13 cellular contexts compared by ENCODE assay signal in genomic region chr17:45948498-45948880, GRCh38. TPM values are rescaled to one million over a fixed set of nuclear protein-coding genes. Genes with fewer than 3 reads are reported as not detected.
DNase-seq lines count a peak whose midpoint lies in the region; ATAC-seq and TF ChIP-seq lines count a peak whose summit lies in the region.
"Had no signal": no experiment of that assay in that cellular context is flagged by ENCODE, and none has a peak within 500 bp of the region (broad histone marks: within the 10 kb centered on the region; RNA-seq: fewer than 3 reads in every experiment).

No MANE protein-coding gene starts in this region.

- ATAC-seq in GM23338: peak; percentile 8; the same call in 1 of the 3 replicates
- ATAC-seq in GM18907 (IDR thresholded peaks at IDR 0.05; ENCODE audit: unreplicated experiment): no peak

- H2AFZ ChIP-seq in GM23338 (peak overlapping the region; percentile 87), OCI-LY3 (ENCODE audit: low read depth, low read length) (peak overlapping the region; percentile 77)

- H3K4me3 ChIP-seq in GM23338: peak overlapping the region; percentile 17; the same call in 1 of the 2 replicates
- H3K4me3 ChIP-seq in OCI-LY3 (ENCODE audit: low read length): peak overlapping the region; percentile 71
- no peak overlapping the region for H3K4me3 ChIP-seq in fibroblast of the aortic adventitia (ENCODE audit: low read depth, low read length)
- no peak overlapping the region for H3K4me3 ChIP-seq in skeletal muscle satellite cell (ENCODE audit: low read length)

- DNase-seq in GM23338 (ENCODE audit: low spot score): no peak
- DNase-seq in fibroblast of the aortic adventitia (ENCODE audit: low read depth): peak; percentile 11
- no peak for DNase-seq in progenitor cell of endocrine pancreas (ENCODE audit: low spot score, unreplicated experiment)
- DNase-seq in NCI-H1105 (lab: John Stamatoyannopoulos, UW): no peak
- DNase-seq in cerebellar cortex (ENCODE audit: low spot score): no peak
- DNase-seq: DMS79 treated with DMSO at 0.1 percent for 48 hours, SIG-M5 had no signal

- H4K20me1 ChIP-seq in GM23338 (replicated peaks; ENCODE audit: insufficient read depth): no peaks in the 10 kb centered on the region
- no peaks in the 10 kb centered on the region for H4K20me1 ChIP-seq in OCI-LY3 (ENCODE audit: insufficient read depth, low read length)

- H3K79me2 ChIP-seq in GM23338 (replicated peaks; ENCODE audit: insufficient read depth) (no peaks in the 10 kb centered on the region), OCI-LY3 (ENCODE audit: low read length) (no peaks in the 10 kb centered on the region)

- no peaks in the 10 kb centered on the region for H3F3A ChIP-seq in GM23338 (replicated peaks; ENCODE audit: low read depth)

- H3K9me2 ChIP-seq in GM23338 (ENCODE audit: insufficient read depth): no peaks in the 10 kb centered on the region

- H3K27ac ChIP-seq in GM23338 (ENCODE audit: low read depth) (no peak overlapping the region; the same call in 1 of the 2 replicates), OCI-LY3 (ENCODE audit: low read length) (no peak overlapping the region)

- H3K36me3 ChIP-seq in GM23338 (ENCODE audit: insufficient read depth) (no peaks in the 10 kb centered on the region), OCI-LY3 (replicated peaks; ENCODE audit: low read depth, low read length) (no peaks in the 10 kb centered on the region), skeletal muscle satellite cell (ENCODE audit: insufficient read depth, low read length) (no peaks in the 10 kb centered on the region)
- H3K36me3 ChIP-seq: transverse colon had no signal

- H3K4me1 Mint-ChIP-seq in GM23338 (peaks cover 23% of the 10 kb centered on the region), progenitor cell of endocrine pancreas (ENCODE audit: low read depth) (no peaks in the 10 kb centered on the region)

- H3K27me3 ChIP-seq in GM23338 (ENCODE audit: insufficient read depth) (peaks cover 13% of the 10 kb centered on the region), OCI-LY3 (ENCODE audit: low read depth, low read length) (peaks cover 25% of the 10 kb centered on the region), skeletal muscle satellite cell (ENCODE audit: control insufficient read depth, insufficient read depth, low read length) (peaks cover 66% of the 10 kb centered on the region)

- H3K27ac Mint-ChIP-seq in GM23338 (no peak overlapping the region; the same call in 1 of the 2 replicates), progenitor cell of endocrine pancreas (no peak overlapping the region)
- H3K27ac Mint-ChIP-seq: activated CD4-positive, alpha-beta T cell treated with anti-CD3 and anti-CD28 coated beads for 36 hours had no signal

- no peaks in the 10 kb centered on the region for H3K36me3 Mint-ChIP-seq in GM23338 (ENCODE audit: low read depth)
- no peaks in the 10 kb centered on the region for H3K36me3 Mint-ChIP-seq in progenitor cell of endocrine pancreas (ENCODE audit: insufficient read depth)

- peaks cover 19% of the 10 kb centered on the region for H3K27me3 Mint-ChIP-seq in GM23338 (ENCODE audit: insufficient read depth, low read depth, poor library complexity)
- peaks cover 40% of the 10 kb centered on the region for H3K27me3 Mint-ChIP-seq in progenitor cell of endocrine pancreas

- H3K4me3 Mint-ChIP-seq in GM23338: no peak overlapping the region
- no peak overlapping the region for H3K4me3 Mint-ChIP-seq in progenitor cell of endocrine pancreas (ENCODE audit: low read depth)
- H3K4me3 Mint-ChIP-seq: activated CD4-positive, alpha-beta T cell treated with anti-CD3 and anti-CD28 coated beads for 36 hours had no signal

- no peaks in the 10 kb centered on the region for H3K9me3 ChIP-seq in OCI-LY3 (ENCODE audit: insufficient read depth, low read length)
- no peaks in the 10 kb centered on the region for H3K9me3 ChIP-seq in skeletal muscle satellite cell (replicated peaks; ENCODE audit: low read length)
- H3K9me3 ChIP-seq: transverse colon had no signal

- H3K4me2 ChIP-seq in GM23338 (peak overlapping the region; percentile 77), OCI-LY3 (ENCODE audit: low read length) (peak overlapping the region; percentile 74), skeletal muscle satellite cell (ENCODE audit: low read length) (peak overlapping the region; percentile 63)

- H3K9ac ChIP-seq in OCI-LY3 (ENCODE audit: low read length) (peak overlapping the region; percentile 32; the same call in 1 of the 2 replicates), skeletal muscle satellite cell (ENCODE audit: low read depth, low read length) (no peak overlapping the region)

- TF ChIP-seq CTCF in GM23338 (conservative IDR thresholded peaks at IDR 0.05; ENCODE audit: low read depth in 2 of 2): no peak
- TF ChIP-seq CTCF in OCI-LY3 (IDR thresholded peaks at IDR 0.05; ENCODE audit: low read depth, low read length): no peak
- no peak for TF ChIP-seq CTCF in fibroblast of the aortic adventitia (IDR thresholded peaks at IDR 0.05; ENCODE audit: insufficient read depth, low read length)
- TF ChIP-seq CTCF in progenitor cell of endocrine pancreas (IDR thresholded peaks at IDR 0.05; ENCODE audit: unreplicated experiment): no peak

- peaks cover 16% of the 10 kb centered on the region for H3K4me1 ChIP-seq in GM23338 (ENCODE audit: insufficient read depth)
- H3K4me1 ChIP-seq in OCI-LY3 (ENCODE audit: low read length): peaks cover 7% of the 10 kb centered on the region
- peaks cover 6% of the 10 kb centered on the region for H3K4me1 ChIP-seq in skeletal muscle satellite cell (ENCODE audit: control insufficient read depth, insufficient read depth, low read length)

- H3K9me3 Mint-ChIP-seq in GM23338 (peaks cover 3% of the 10 kb centered on the region; the same call in 1 of the 3 replicates), progenitor cell of endocrine pancreas (ENCODE audit: low read depth) (no peaks in the 10 kb centered on the region)

TF ChIP-seq in GM23338, 12 proteins besides CTCF, POLR2A, EP300 and RAD21:
- no peak for TF ChIP-seq ZNF331 (CRISPR knock-in tag; IDR thresholded peaks at IDR 0.05; ENCODE audit: low read depth)
- TF ChIP-seq EZH2phosphoT487 (IDR thresholded peaks at IDR 0.05; ENCODE audit: unreplicated experiment): no peak
- no peak for TF ChIP-seq POLR2AphosphoS5 (IDR thresholded peaks at IDR 0.05; ENCODE audit: low read depth)
- no peak for TF ChIP-seq ETS1 (IDR thresholded peaks at IDR 0.05)
- no peak for TF ChIP-seq JUNB (IDR thresholded peaks at IDR 0.05; ENCODE audit: unreplicated experiment)
- no peak for TF ChIP-seq NANOG (IDR thresholded peaks at IDR 0.05; ENCODE audit: borderline replicate concordance)
- TF ChIP-seq ZNF114 (CRISPR knock-in tag; IDR thresholded peaks at IDR 0.05): no peak
- no peak for TF ChIP-seq REST (IDR thresholded peaks at IDR 0.05; ENCODE audit: unreplicated experiment)
- no peak for TF ChIP-seq EZH2 (IDR thresholded peaks at IDR 0.05; ENCODE audit: low read depth, unreplicated experiment)
- TF ChIP-seq STAT1 (IDR thresholded peaks at IDR 0.05; ENCODE audit: unreplicated experiment): no peak
TF ChIP-seq in GM23338: peak in this region for 0.

RNA-seq across cellular contexts. Expression of gene STH, which starts 50.6 kb away (rescaled TPM):
- not detected in 2 replicates for total RNA-seq in GM23338 (2014; rRNA removed; shearing (Covaris generic))
- polyA plus RNA-seq in GM23338 (2016; fragmentation: Nextera tagmentation; extraction: Ambion mirVana): 0.55 TPM in 1 of 2 replicates, not detected in the other
- not detected in 2 replicates for total RNA-seq in fibroblast of the aortic adventitia (ENCODE audit: low replicate concordance)
- total RNA-seq in skeletal muscle satellite cell (2012; rRNA removed): not detected in 2 replicates
- total RNA-seq in progenitor cell of endocrine pancreas: not detected in 2 replicates
- total RNA-seq: activated CD4-positive, alpha-beta T cell treated with anti-CD3 and anti-CD28 coated beads for 36 hours; omental fat pad; transverse colon had no signal

RNA-seq across cellular contexts. Expression of gene MAPT, which starts 54.1 kb away (rescaled TPM):
- total RNA-seq in GM23338 (2014; rRNA removed; shearing (Covaris generic)): 1.1 and 1.7 TPM in 2 replicates
- 2.1 and 2.8 TPM in 2 replicates for polyA plus RNA-seq in GM23338 (2016; fragmentation: Nextera tagmentation; extraction: Ambion mirVana)
- 0.54 and 1.9 TPM in 2 replicates for total RNA-seq in fibroblast of the aortic adventitia (ENCODE audit: low replicate concordance)
- total RNA-seq in skeletal muscle satellite cell (2012; rRNA removed): under 0.01 TPM in 2 replicates
- total RNA-seq in progenitor cell of endocrine pancreas: 2.5 and 3.6 TPM in 2 replicates

Comparison
In these comparisons a context has a peak if more than half of its experiments do, and no peak if none do; other contexts are left out.
1. H3K4me3 ChIP-seq: peak in GM23338 (single experiment) and OCI-LY3 (single experiment); none in fibroblast of the aortic adventitia (single experiment) and skeletal muscle satellite cell (single experiment).
2. Peak in every context shown above with its lines, with median percentiles within 50 percentile points of each other: H3K4me2 ChIP-seq.